ENCODE assay signal across 1 cellular context in genomic region chr5:129771058-129771838, GRCh38.
TF ChIP-seq lines count a peak whose summit lies in the region.

No MANE protein-coding gene starts in this region.

TF ChIP-seq in WTC11, 78 proteins besides CTCF, POLR2A, EP300 and RAD21 (continued from another document):
- TF ChIP-seq PRDM15 (CRISPR knock-in tag; IDR thresholded peaks at IDR 0.05) (no peak), HMGA2 (CRISPR knock-in tag; IDR thresholded peaks at IDR 0.05) (no peak), GRHL2 (CRISPR knock-in tag; IDR thresholded peaks at IDR 0.05; ENCODE audit: insufficient replicate concordance, severe bottlenecking) (no peak), FOXP4 (CRISPR knock-in tag; IDR thresholded peaks at IDR 0.05) (no peak), OVOL2 (CRISPR knock-in tag; IDR thresholded peaks at IDR 0.05; ENCODE audit: borderline replicate concordance) (no peak), SP1 (CRISPR knock-in tag; conservative IDR thresholded peaks at IDR 0.05) (no peak), MXD4 (CRISPR knock-in tag; IDR thresholded peaks at IDR 0.05; ENCODE audit: borderline replicate concordance) (no peak), FOXP1 (CRISPR knock-in tag; IDR thresholded peaks at IDR 0.05; ENCODE audit: borderline replicate concordance) (no peak)
